15 cellular contexts compared by ENCODE assay signal in the genomic region with DNA sequence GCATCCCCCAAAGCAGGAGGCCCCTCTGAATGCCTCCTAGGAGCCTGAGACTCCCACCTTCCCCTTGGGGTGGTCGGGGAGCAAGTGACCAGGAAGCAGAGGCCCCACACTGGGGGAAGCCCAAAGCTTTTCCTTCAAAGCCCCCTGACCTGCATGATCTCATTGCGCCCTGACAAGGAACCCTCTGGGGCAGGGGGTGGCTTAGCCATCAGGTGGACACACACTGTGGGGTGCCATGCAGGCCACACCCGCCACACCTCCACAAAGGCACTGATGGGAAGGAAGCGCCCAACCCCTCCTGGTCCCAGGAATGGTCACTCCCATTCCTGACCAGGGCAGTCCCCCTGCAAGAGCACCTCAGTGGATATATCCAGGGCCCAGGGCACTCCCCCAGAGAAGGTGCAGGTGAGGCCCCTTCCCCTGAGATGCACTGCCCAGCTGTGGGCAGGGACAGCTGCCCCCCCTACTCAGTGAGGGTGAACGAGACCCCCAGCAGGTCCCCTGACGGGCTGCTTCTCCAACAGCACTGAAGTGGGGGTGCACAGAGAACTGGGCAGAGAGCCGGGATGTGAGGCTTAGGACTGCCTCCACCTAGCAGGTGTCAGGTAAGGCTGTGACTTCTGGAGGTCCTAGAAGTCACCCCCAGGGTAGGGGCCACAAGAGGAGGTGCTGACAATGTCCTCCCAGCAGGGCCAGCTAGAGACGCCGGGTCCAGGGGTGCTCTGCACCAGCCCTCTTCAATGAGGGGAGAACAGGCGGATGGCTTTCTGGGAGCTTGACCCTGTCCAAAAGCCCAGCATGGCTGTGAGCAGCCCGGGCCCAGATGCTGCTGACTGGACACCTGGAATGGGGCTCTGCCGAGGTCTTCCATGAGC.
"Had no signal": no experiment of that assay in that cellular context is flagged by ENCODE, and none has a peak within 500 bp of the region (broad histone marks: within the 10 kb centered on the region; RNA-seq: fewer than 3 reads in every experiment).

No MANE protein-coding gene starts in this region.

- H3K27me3 ChIP-seq: esophagus muscularis mucosa, suprapubic skin had no signal

- ATAC-seq: stimulated activated naive CD8-positive, alpha-beta T cell treated with anti-CD3 and anti-CD28 coated beads, Interleukin-15, amount 100 ng/mL, for 72 hours had no signal

- H3K27ac ChIP-seq: esophagus muscularis mucosa, skin epidermis, suprapubic skin had no signal

- DNase-seq: activated CD4-positive, alpha-beta T cell treated with anti-CD3 and anti-CD28 coated beads for 1 hour; activated CD8-positive, alpha-beta memory T cell treated with anti-CD3 and anti-CD28 coated beads for 24 hours; activated CD8-positive, alpha-beta memory T cell treated with anti-CD3 and anti-CD28 coated beads, Interleukin-2, amount 50 U/mL, for 48 hours; activated effector memory CD4-positive, alpha-beta T cell treated with anti-CD3 and anti-CD28 coated beads, Interleukin-2, amount 50 U/mL, for 16 hours; activated naive CD4-positive, alpha-beta T cell treated with anti-CD3 and anti-CD28 coated beads, Interleukin-2, amount 50 U/mL, for 16 hours; activated T-cell treated with anti-CD3 and anti-CD28 coated beads, Interleukin-2, amount 50 U/mL, for 48 hours; effector memory CD4-positive, alpha-beta T cell; nucleus accumbens; stimulated activated CD4-positive, alpha-beta T cell treated with anti-CD3 and anti-CD28 coated beads, Interleukin-15, amount 100 ng/mL, for 24 hours; stimulated activated CD4-positive, alpha-beta T cell treated with anti-CD3 and anti-CD28 coated beads, Interleukin-2, amount 100 ng/mL, for 48 hours; stimulated activated naive CD8-positive, alpha-beta T cell treated with anti-CD3 and anti-CD28 coated beads, Interleukin-15, amount 100 ng/mL, for 72 hours had no signal

- H3K9me3 ChIP-seq: esophagus muscularis mucosa, suprapubic skin had no signal

- H3K4me3 ChIP-seq: esophagus muscularis mucosa, lung, skin epidermis, suprapubic skin had no signal
